ENCODE assay signal across 1 cellular context in the genomic region with DNA sequence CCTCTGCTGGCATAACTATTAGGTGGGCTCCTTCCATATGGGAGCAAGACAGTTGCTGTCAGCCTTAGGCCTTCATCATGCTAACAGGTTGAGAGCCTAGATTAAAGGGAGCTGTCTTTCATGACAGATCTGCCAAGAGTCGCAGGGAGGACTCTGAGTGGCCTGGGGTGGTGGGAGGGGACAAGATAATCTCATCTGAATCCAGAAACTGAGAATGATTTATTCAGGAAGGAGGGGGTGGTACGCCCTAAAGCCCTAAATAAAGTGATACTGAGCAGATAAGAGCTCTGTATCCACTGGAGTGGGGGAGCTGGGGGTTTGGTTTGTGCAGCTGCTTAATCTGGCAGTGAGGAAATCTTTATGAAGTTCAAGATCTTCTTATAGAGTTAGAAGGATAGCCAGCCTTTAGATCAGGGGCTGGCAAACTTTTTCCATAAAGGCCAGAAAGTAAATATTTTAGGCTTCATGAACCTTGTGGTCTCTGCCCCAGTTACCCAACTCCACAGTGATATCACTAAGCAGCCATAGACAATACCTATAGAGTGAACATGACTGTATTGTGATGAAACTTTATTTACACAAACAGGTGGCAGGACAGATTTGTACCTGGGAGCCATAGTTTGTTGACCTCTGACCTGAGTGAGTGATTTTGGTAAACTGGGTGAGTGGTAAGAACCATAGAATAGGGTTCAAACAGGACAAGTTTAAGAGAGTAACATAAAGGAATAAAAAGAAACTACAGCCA.
TF ChIP-seq lines count a peak whose summit lies in the region.

No MANE protein-coding gene starts in this region.

TF ChIP-seq in HepG2, 621 proteins besides CTCF, POLR2A, EP300 and RAD21 (continued from another document):
- TF ChIP-seq, protein P1, sequence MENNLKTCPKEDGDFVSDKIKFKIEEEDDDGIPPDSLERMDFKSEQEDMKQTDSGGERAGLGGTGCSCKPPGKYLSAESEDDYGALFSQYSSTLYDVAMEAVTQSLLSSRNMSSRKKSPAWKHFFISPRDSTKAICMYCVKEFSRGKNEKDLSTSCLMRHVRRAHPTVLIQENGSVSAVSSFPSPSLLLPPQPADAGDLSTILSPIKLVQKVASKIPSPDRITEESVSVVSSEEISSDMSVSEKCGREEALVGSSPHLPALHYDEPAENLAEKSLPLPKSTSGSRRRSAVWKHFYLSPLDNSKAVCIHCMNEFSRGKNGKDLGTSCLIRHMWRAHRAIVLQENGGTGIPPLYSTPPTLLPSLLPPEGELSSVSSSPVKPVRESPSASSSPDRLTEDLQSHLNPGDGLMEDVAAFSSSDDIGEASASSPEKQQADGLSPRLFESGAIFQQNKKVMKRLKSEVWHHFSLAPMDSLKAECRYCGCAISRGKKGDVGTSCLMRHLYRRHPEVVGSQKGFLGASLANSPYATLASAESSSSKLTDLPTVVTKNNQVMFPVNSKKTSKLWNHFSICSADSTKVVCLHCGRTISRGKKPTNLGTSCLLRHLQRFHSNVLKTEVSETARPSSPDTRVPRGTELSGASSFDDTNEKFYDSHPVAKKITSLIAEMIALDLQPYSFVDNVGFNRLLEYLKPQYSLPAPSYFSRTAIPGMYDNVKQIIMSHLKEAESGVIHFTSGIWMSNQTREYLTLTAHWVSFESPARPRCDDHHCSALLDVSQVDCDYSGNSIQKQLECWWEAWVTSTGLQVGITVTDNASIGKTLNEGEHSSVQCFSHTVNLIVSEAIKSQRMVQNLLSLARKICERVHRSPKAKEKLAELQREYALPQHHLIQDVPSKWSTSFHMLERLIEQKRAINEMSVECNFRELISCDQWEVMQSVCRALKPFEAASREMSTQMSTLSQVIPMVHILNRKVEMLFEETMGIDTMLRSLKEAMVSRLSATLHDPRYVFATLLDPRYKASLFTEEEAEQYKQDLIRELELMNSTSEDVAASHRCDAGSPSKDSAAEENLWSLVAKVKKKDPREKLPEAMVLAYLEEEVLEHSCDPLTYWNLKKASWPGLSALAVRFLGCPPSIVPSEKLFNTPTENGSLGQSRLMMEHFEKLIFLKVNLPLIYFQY (CRISPR knock-in tag; IDR thresholded peaks at IDR 0.05; ENCODE audit: borderline replicate concordance), result no peak
- TF ChIP-seq NR2C2 (CRISPR knock-in tag; IDR thresholded peaks at IDR 0.05; ENCODE audit: borderline replicate concordance), result peak; percentile 66; the same call in 1 of the 2 replicates
- no peak for TF ChIP-seq LCORL (IDR thresholded peaks at IDR 0.05)
- peak; percentile 53; the same call in 1 of the 2 replicates for TF ChIP-seq LCORL (CRISPR knock-in tag; IDR thresholded peaks at IDR 0.05)
- TF ChIP-seq NR2F6 (IDR thresholded peaks at IDR 0.05), result peak; percentile 65
- peak; percentile 83 for TF ChIP-seq NR2F6 (CRISPR knock-in tag; IDR thresholded peaks at IDR 0.05)
- TF ChIP-seq NR2F2 (IDR thresholded peaks at IDR 0.05; ENCODE audit: borderline replicate concordance, low read depth), result peak; percentile 52
- peak; percentile 49; the same call in 1 of the 2 replicates for TF ChIP-seq FOXA3 (CRISPR knock-in tag; IDR thresholded peaks at IDR 0.05)
- TF ChIP-seq, protein P2, sequence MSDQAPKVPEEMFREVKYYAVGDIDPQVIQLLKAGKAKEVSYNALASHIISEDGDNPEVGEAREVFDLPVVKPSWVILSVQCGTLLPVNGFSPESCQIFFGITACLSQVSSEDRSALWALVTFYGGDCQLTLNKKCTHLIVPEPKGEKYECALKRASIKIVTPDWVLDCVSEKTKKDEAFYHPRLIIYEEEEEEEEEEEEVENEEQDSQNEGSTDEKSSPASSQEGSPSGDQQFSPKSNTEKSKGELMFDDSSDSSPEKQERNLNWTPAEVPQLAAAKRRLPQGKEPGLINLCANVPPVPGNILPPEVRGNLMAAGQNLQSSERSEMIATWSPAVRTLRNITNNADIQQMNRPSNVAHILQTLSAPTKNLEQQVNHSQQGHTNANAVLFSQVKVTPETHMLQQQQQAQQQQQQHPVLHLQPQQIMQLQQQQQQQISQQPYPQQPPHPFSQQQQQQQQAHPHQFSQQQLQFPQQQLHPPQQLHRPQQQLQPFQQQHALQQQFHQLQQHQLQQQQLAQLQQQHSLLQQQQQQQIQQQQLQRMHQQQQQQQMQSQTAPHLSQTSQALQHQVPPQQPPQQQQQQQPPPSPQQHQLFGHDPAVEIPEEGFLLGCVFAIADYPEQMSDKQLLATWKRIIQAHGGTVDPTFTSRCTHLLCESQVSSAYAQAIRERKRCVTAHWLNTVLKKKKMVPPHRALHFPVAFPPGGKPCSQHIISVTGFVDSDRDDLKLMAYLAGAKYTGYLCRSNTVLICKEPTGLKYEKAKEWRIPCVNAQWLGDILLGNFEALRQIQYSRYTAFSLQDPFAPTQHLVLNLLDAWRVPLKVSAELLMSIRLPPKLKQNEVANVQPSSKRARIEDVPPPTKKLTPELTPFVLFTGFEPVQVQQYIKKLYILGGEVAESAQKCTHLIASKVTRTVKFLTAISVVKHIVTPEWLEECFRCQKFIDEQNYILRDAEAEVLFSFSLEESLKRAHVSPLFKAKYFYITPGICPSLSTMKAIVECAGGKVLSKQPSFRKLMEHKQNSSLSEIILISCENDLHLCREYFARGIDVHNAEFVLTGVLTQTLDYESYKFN (CRISPR knock-in tag; conservative IDR thresholded peaks at IDR 0.05), result peak; percentile 40; the same call in 1 of the 2 replicates
- TF ChIP-seq DPF2 (CRISPR knock-in tag; IDR thresholded peaks at IDR 0.05; ENCODE audit: borderline replicate concordance, low read depth), result no peak
- no peak for TF ChIP-seq NFKB2 (CRISPR knock-in tag; IDR thresholded peaks at IDR 0.05; ENCODE audit: borderline replicate concordance)
- TF ChIP-seq, protein P3, sequence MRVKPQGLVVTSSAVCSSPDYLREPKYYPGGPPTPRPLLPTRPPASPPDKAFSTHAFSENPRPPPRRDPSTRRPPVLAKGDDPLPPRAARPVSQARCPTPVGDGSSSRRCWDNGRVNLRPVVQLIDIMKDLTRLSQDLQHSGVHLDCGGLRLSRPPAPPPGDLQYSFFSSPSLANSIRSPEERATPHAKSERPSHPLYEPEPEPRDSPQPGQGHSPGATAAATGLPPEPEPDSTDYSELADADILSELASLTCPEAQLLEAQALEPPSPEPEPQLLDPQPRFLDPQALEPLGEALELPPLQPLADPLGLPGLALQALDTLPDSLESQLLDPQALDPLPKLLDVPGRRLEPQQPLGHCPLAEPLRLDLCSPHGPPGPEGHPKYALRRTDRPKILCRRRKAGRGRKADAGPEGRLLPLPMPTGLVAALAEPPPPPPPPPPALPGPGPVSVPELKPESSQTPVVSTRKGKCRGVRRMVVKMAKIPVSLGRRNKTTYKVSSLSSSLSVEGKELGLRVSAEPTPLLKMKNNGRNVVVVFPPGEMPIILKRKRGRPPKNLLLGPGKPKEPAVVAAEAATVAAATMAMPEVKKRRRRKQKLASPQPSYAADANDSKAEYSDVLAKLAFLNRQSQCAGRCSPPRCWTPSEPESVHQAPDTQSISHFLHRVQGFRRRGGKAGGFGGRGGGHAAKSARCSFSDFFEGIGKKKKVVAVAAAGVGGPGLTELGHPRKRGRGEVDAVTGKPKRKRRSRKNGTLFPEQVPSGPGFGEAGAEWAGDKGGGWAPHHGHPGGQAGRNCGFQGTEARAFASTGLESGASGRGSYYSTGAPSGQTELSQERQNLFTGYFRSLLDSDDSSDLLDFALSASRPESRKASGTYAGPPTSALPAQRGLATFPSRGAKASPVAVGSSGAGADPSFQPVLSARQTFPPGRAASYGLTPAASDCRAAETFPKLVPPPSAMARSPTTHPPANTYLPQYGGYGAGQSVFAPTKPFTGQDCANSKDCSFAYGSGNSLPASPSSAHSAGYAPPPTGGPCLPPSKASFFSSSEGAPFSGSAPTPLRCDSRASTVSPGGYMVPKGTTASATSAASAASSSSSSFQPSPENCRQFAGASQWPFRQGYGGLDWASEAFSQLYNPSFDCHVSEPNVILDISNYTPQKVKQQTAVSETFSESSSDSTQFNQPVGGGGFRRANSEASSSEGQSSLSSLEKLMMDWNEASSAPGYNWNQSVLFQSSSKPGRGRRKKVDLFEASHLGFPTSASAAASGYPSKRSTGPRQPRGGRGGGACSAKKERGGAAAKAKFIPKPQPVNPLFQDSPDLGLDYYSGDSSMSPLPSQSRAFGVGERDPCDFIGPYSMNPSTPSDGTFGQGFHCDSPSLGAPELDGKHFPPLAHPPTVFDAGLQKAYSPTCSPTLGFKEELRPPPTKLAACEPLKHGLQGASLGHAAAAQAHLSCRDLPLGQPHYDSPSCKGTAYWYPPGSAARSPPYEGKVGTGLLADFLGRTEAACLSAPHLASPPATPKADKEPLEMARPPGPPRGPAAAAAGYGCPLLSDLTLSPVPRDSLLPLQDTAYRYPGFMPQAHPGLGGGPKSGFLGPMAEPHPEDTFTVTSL (CRISPR knock-in tag; IDR thresholded peaks at IDR 0.05; ENCODE audit: borderline replicate concordance), result 0 out of 2 replicates have a peak, but pooled peaks have one; percentile 25
- TF ChIP-seq CEBPB (IDR thresholded peaks at IDR 0.05; ENCODE audit: borderline replicate concordance, low read depth, low read length), result peak; percentile 52; the same call in 1 of the 2 replicates
- TF ChIP-seq CEBPG (CRISPR knock-in tag; IDR thresholded peaks at IDR 0.05), result peak; percentile 54
- peak; percentile 50; the same call in 1 of the 2 replicates for TF ChIP-seq HMG20A (CRISPR knock-in tag; IDR thresholded peaks at IDR 0.05; ENCODE audit: borderline replicate concordance)
- TF ChIP-seq, protein P4, sequence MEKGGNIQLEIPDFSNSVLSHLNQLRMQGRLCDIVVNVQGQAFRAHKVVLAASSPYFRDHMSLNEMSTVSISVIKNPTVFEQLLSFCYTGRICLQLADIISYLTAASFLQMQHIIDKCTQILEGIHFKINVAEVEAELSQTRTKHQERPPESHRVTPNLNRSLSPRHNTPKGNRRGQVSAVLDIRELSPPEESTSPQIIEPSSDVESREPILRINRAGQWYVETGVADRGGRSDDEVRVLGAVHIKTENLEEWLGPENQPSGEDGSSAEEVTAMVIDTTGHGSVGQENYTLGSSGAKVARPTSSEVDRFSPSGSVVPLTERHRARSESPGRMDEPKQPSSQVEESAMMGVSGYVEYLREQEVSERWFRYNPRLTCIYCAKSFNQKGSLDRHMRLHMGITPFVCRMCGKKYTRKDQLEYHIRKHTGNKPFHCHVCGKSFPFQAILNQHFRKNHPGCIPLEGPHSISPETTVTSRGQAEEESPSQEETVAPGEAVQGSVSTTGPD (CRISPR knock-in tag; IDR thresholded peaks at IDR 0.05), result peak; percentile 72; the same call in 1 of the 2 replicates
TF ChIP-seq in HepG2: peak in this region for 31.
